11 cellular contexts compared by ENCODE assay signal in the genomic region with DNA sequence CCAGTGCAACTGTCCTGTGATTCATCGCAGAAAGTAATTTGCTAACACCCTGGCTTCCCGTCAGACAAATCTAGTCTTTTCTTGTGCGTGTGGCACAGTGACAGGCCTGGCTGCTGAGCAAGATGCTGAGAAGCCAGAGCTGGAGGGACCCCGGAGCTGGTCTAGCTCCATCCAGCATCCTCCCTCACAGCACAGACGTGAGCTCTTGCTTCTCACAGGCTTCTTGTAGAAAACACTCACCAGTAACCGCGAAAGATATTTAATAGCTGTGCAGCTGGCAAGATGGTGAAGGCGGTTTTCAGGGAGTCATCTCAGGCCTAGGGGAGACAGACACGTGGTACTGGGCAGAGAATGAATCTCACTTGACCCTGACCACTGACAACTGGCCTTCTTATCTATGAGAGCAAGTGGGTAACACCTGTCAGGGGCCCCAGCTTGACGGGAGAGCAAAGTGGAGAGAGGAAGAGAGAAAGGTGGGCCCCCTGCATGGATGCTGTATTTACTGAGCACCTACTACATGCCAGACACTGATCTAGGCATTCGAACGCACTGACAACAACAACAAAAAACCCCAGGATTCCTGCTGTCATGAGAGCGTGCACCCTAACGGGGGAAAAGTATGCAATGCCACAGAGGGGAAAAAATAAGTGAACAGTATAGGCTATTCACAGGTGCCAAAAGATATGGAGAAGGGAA.
DNase-seq lines count a peak whose midpoint lies in the region; ATAC-seq, FAIRE-seq and TF ChIP-seq lines count a peak whose summit lies in the region.
"Had no signal": no experiment of that assay in that cellular context is flagged by ENCODE, and none has a peak within 500 bp of the region (broad histone marks: within the 10 kb centered on the region; RNA-seq: fewer than 3 reads in every experiment).

No MANE protein-coding gene starts in this region.

- no peak for TF ChIP-seq EP300 in GM12878 (IDR thresholded peaks at IDR 0.05; ENCODE audit: borderline replicate concordance in 1 of 2, control insufficient read depth in 1 of 2, low read depth in 2 of 2, low read length in 2 of 2)

- no peak for ATAC-seq in GM12878
- no peak for ATAC-seq in activated CD4-positive, CD25-positive, alpha-beta regulatory T cell treated with anti-CD3 and anti-CD28 coated beads, Interleukin-2, amount 50 U/mL, for 24 hours

- RAD21 ChIA-PET in GM12878 (lab: Charles Lee; ENCODE audit: unreplicated experiment): interaction anchor here (0.7 to 9.6 kb wide), 8 partner anchors 8 to 67 kb away, joined by 3 to 236 read pairs (median 24); a partner anchor contains a TSS

- SMC1A ChIA-PET in GM12878 (lab: Charles Lee; ENCODE audit: uncharacterized antibody, unreplicated experiment): interaction anchor here (0.5 to 13.7 kb wide), 9 partner anchors 9 to 182 kb away, joined by 3 to 349 read pairs (median 24); a partner anchor contains a TSS

- TF ChIP-seq RAD21 in GM12878 (IDR thresholded peaks at IDR 0.05; ENCODE audit: insufficient read depth, low read depth, low read length): no peak

- peaks cover 25 to 32% of the 10 kb centered on the region in 2 experiments for H3K36me3 ChIP-seq in GM12878 (ENCODE audit: control insufficient read depth in 2 of 2, insufficient read depth in 2 of 2, low read length in 1 of 2)

- H3K4me1 ChIP-seq in GM12878 (ENCODE audit: control insufficient read depth, insufficient read depth, low read length): peaks cover 81% of the 10 kb centered on the region

- H3K27ac ChIP-seq in GM12878 (ENCODE audit: control insufficient read depth, insufficient read depth): peak overlapping the region; percentile 91
- H3K27ac ChIP-seq: VCaP had no signal

- intact Hi-C loops in GM12878 (cut with micrococcal nuclease; ENCODE audit: unreplicated experiment): loop anchor here (2.0 kb wide), 1 partner anchor 62 kb away; a partner anchor contains a TSS

- H2AFZ ChIP-seq in GM12878 (ENCODE audit: control insufficient read depth, low read depth, low read length): no peak overlapping the region

- H3K27me3 ChIP-seq in GM12878 (replicated peaks in 1 of 2; ENCODE audit: control insufficient read depth in 2 of 2, insufficient read depth in 2 of 2, low read length in 1 of 2): no peaks in the 10 kb centered on the region

- CTCF ChIA-PET in GM12878 (lab: Yijun Ruan, JAX): interaction anchor here (0.6 to 5.6 kb wide), 16 partner anchors 8 to 235 kb away, joined by 3 to 70 read pairs (median 6); a partner anchor contains a TSS

- H3K4me3 Mint-ChIP-seq in nephron progenitor cell: peak overlapping the region; percentile 11

- H3K27ac Mint-ChIP-seq in nephron progenitor cell: peak overlapping the region; percentile 64

- no peak overlapping the region; the same call in 1 of the 2 replicates for H3K4me3 ChIP-seq in GM12878

- H3K79me2 ChIP-seq in GM12878 (ENCODE audit: control insufficient read depth, insufficient read depth, low read length): peaks cover 87% of the 10 kb centered on the region

- no peak for FAIRE-seq in GM12878 (lab: Jason Lieb, UNC)

- peak; percentile 39 for DNase-seq in Daoy (ENCODE audit: low read depth)
- peak; percentile 71 for DNase-seq in NCI-H146 (lab: John Stamatoyannopoulos, UW)
- DNase-seq in GM12878 (ENCODE audit: low read depth, low spot score): no peak
- DNase-seq in nephron progenitor cell: no peak
- no peak for DNase-seq in globus pallidus (ENCODE audit: low spot score)
- DNase-seq in OCI-M1 (lab: John Stamatoyannopoulos, UW): no peak
- DNase-seq: amniotic stem cell; GDM1; NK-92 treated with Interleukin-12 subunit alpha and Interleukin-12 subunit beta, amount 100 ng/mL, for 24 hours had no signal

- H4K20me1 ChIP-seq in GM12878 (ENCODE audit: control insufficient read depth, insufficient read depth): no peaks in the 10 kb centered on the region; the same call in 1 of the 2 replicates

- POLR2A ChIA-PET in GM12878 (lab: Charles Lee): interaction anchor here (1.2 to 9.6 kb wide), 4 partner anchors 10 to 66 kb away, joined by 4 to 140 read pairs (median 6); a partner anchor contains a TSS

- H3K9me3 ChIP-seq in GM12878 (replicated peaks; ENCODE audit: control insufficient read depth, insufficient read depth, low read length): no peaks in the 10 kb centered on the region

- H3K4me2 ChIP-seq in GM12878 (ENCODE audit: control insufficient read depth, insufficient read depth): peak overlapping the region; percentile 99

- in situ Hi-C loops in GM12878 (cut with MboI): loop anchor here (25.0 kb wide), 1 partner anchor 1408 kb away; no protein-coding TSS in a partner anchor

- H3K9me3 Mint-ChIP-seq in nephron progenitor cell: no peaks in the 10 kb centered on the region

- peaks cover 87% of the 10 kb centered on the region for H3K4me1 Mint-ChIP-seq in nephron progenitor cell

- H3K36me3 Mint-ChIP-seq in nephron progenitor cell (ENCODE audit: low read depth): peaks cover 24% of the 10 kb centered on the region

- 81% methylated on average over 14 of the region's 14 CpGs for WGBS in GM12878 (ENCODE audit: insufficient coverage, insufficient replicate concordance, low lambda C conversion rate, missing lambda C conversion rate)

- no peak for TF ChIP-seq CTCF in GM12878 (IDR thresholded peaks at IDR 0.05 in 2 of 3, conservative IDR thresholded peaks at IDR 0.05 in 1 of 3; ENCODE audit: control insufficient read depth in 2 of 3, extremely low read depth in 1 of 3, insufficient read depth in 1 of 3, low read depth in 3 of 3, low read length in 3 of 3)
- TF ChIP-seq CTCF in nephron progenitor cell (IDR thresholded peaks at IDR 0.05): no peak

- no peak for TF ChIP-seq POLR2A in GM12878 (IDR thresholded peaks at IDR 0.05; ENCODE audit: low read depth, low read length)

- no peak overlapping the region for H3K9ac ChIP-seq in GM12878 (ENCODE audit: control insufficient read depth, insufficient read depth, low read length)

- BruUV-seq in GM12878 (replicated peaks; lab: Mats Ljungman, UMichigan): no TSS peak

- no peaks in the 10 kb centered on the region for H3K27me3 Mint-ChIP-seq in nephron progenitor cell (ENCODE audit: low read depth, poor library complexity)

TF ChIP-seq in GM12878, 131 proteins besides CTCF, POLR2A, EP300 and RAD21 (continues in another document):
- TF ChIP-seq BHLHE40 (IDR thresholded peaks at IDR 0.05; ENCODE audit: borderline replicate concordance in 1 of 2, low read depth in 2 of 2, low read length in 1 of 2) (peak in 1 of 2 experiments; percentile 28; a peak in 1 of 4 replicates), NR2F1 (conservative IDR thresholded peaks at IDR 0.05) (peak; percentile 41; the same call in 1 of the 2 replicates), WRNIP1 (IDR thresholded peaks at IDR 0.05; ENCODE audit: borderline replicate concordance, low read depth, low read length) (no peak), SUPT20H (IDR thresholded peaks at IDR 0.05; ENCODE audit: borderline replicate concordance, control insufficient read depth, low read depth, low read length) (no peak)
- TF ChIP-seq, protein P1, sequence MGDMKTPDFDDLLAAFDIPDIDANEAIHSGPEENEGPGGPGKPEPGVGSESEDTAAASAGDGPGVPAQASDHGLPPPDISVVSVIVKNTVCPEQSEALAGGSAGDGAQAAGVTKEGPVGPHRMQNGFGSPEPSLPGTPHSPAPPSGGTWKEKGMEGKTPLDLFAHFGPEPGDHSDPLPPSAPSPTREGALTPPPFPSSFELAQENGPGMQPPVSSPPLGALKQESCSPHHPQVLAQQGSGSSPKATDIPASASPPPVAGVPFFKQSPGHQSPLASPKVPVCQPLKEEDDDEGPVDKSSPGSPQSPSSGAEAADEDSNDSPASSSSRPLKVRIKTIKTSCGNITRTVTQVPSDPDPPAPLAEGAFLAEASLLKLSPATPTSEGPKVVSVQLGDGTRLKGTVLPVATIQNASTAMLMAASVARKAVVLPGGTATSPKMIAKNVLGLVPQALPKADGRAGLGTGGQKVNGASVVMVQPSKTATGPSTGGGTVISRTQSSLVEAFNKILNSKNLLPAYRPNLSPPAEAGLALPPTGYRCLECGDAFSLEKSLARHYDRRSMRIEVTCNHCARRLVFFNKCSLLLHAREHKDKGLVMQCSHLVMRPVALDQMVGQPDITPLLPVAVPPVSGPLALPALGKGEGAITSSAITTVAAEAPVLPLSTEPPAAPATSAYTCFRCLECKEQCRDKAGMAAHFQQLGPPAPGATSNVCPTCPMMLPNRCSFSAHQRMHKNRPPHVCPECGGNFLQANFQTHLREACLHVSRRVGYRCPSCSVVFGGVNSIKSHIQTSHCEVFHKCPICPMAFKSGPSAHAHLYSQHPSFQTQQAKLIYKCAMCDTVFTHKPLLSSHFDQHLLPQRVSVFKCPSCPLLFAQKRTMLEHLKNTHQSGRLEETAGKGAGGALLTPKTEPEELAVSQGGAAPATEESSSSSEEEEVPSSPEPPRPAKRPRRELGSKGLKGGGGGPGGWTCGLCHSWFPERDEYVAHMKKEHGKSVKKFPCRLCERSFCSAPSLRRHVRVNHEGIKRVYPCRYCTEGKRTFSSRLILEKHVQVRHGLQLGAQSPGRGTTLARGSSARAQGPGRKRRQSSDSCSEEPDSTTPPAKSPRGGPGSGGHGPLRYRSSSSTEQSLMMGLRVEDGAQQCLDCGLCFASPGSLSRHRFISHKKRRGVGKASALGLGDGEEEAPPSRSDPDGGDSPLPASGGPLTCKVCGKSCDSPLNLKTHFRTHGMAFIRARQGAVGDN (IDR thresholded peaks at IDR 0.05): peak; percentile 14; the same call in 1 of the 2 replicates

Comparison
In these comparisons a context has a peak if more than half of its experiments do, and no peak if none do; other contexts are left out.
1. DNase-seq: peak in Daoy (single experiment) and NCI-H146 (single experiment); none in GM12878 (single experiment), nephron progenitor cell (single experiment), globus pallidus (single experiment) and OCI-M1 (single experiment).